In genomic region chr13:29362849-29363604, GRCh38 we compare ENCODE assay signal across 8 cellular contexts.
DNase-seq lines count a peak whose midpoint lies in the region; ATAC-seq and TF ChIP-seq lines count a peak whose summit lies in the region.

No MANE protein-coding gene starts in this region.

- H3K9me1 ChIP-seq in IMR-90 (ENCODE audit: insufficient read depth, low read length): no peaks in the 10 kb centered on the region

- no CpG with 5 or more reads among the region's 6 CpGs for WGBS in IMR-90 (ENCODE audit: extremely low coverage in 2 of 2, insufficient read length in 1 of 2), 2 experiments
- 3 to 4% methylated on average over 6 of the region's 6 CpGs for WGBS in body of pancreas, 2 donors
- WGBS in iPS DF 6.9 (ENCODE audit: insufficient coverage, insufficient read length): no CpG with 5 or more reads among the region's 6 CpGs

- H4K5ac ChIP-seq in IMR-90 (ENCODE audit: low read depth, low read length): no peak overlapping the region

- no peak overlapping the region for H4K8ac ChIP-seq in IMR-90 (ENCODE audit: low read depth in 2 of 2, low read length in 2 of 2)

- no peak overlapping the region for H2BK5ac ChIP-seq in IMR-90 (ENCODE audit: low read depth, low read length, poor library complexity, severe bottlenecking)

- no peak overlapping the region for H4K91ac ChIP-seq in IMR-90 (ENCODE audit: insufficient read depth, low read depth, low read length)

- H2BK120ac ChIP-seq in IMR-90 (ENCODE audit: low read depth, low read length): no peak overlapping the region

- no peaks in the 10 kb centered on the region for H3K79me1 ChIP-seq in IMR-90 (ENCODE audit: low read depth in 1 of 2, low read length in 2 of 2)

- peak; percentile 58 for TF ChIP-seq RAD21 in IMR-90 (IDR thresholded peaks at IDR 0.05; ENCODE audit: low read length)

- H3K9ac ChIP-seq in IMR-90 (ENCODE audit: low read depth, low read length): no peak overlapping the region

- CTCF ChIA-PET in IMR-90 (lab: Yijun Ruan, JAX): interaction anchor here (1.2 kb wide), 1 partner anchor 11 kb away, joined by 3 read pairs; no protein-coding TSS in a partner anchor

- no peaks in the 10 kb centered on the region for H3K36me3 ChIP-seq in IMR-90 (ENCODE audit: control insufficient read depth, insufficient read depth, low read length)
- H3K36me3 ChIP-seq in RWPE2 (ENCODE audit: low read depth): no peaks in the 10 kb centered on the region
- H3K36me3 ChIP-seq in body of pancreas (replicated peaks in 1 of 2; ENCODE audit: insufficient read depth in 1 of 2, low read depth in 2 of 2): no peaks in the 10 kb centered on the region
- H3K36me3 ChIP-seq in iPS DF 6.9 (ENCODE audit: control insufficient read depth, insufficient read depth, low read length): no peaks in the 10 kb centered on the region

- no peak overlapping the region for H2BK20ac ChIP-seq in IMR-90 (ENCODE audit: low read depth, low read length)

- no TSS peak for BruUV-seq in IMR-90 (replicated peaks; lab: Mats Ljungman, UMichigan)

- H4K20me1 ChIP-seq in IMR-90 (ENCODE audit: insufficient read depth, low read length): no peaks in the 10 kb centered on the region

- H3K4me1 ChIP-seq in IMR-90 (ENCODE audit: control insufficient read depth, insufficient read depth, low read length) (no peaks in the 10 kb centered on the region), RWPE2 (ENCODE audit: insufficient read depth, poor library complexity, severe bottlenecking) (no peaks in the 10 kb centered on the region), body of pancreas (no peaks in the 10 kb centered on the region), iPS DF 6.9 (ENCODE audit: control insufficient read depth, insufficient read depth, low read length) (no peaks in the 10 kb centered on the region)

- no peak overlapping the region for H2AK5ac ChIP-seq in IMR-90 (ENCODE audit: low read depth, low read length)

- ATAC-seq in GM21423 (IDR thresholded peaks at IDR 0.05; ENCODE audit: unreplicated experiment): peak; percentile 72
- peak; percentile 99 for ATAC-seq in IMR-90 (ENCODE audit: low read depth)
- peak; percentile 79 for ATAC-seq in RWPE2 (ENCODE audit: low read depth)
- peak; percentile 68 for ATAC-seq in body of pancreas
- no peak for ATAC-seq in GM21825 (IDR thresholded peaks at IDR 0.05; ENCODE audit: unreplicated experiment)

- peak; percentile 73 for TF ChIP-seq CTCF in IMR-90 (conservative IDR thresholded peaks at IDR 0.05; ENCODE audit: low read depth, low read length)
- TF ChIP-seq CTCF in RWPE2 (IDR thresholded peaks at IDR 0.05; ENCODE audit: poor library complexity, severe bottlenecking): peak; percentile 81
- peak; percentile 57 to 88 (median 81) for TF ChIP-seq CTCF in body of pancreas (IDR thresholded peaks at IDR 0.05)

- H3K14ac ChIP-seq in IMR-90 (replicated peaks; ENCODE audit: low read depth, low read length): no peak overlapping the region

- no peak overlapping the region for H3K56ac ChIP-seq in IMR-90 (ENCODE audit: extremely low read depth, insufficient read depth, low read length)

- no peak overlapping the region for H3K27ac ChIP-seq in IMR-90 (ENCODE audit: insufficient read depth, low read length)
- no peak overlapping the region for H3K27ac ChIP-seq in RWPE2 (ENCODE audit: poor library complexity, severe bottlenecking)
- H3K27ac ChIP-seq in body of pancreas: no peak overlapping the region
- no peak overlapping the region for H3K27ac ChIP-seq in iPS DF 6.9 (ENCODE audit: low read length)

- DNase-seq in ELF-1 (ENCODE audit: low read depth, low spot score) (peak; percentile 58), IMR-90 (peak; percentile 44), RWPE2 (ENCODE audit: low spot score) (no peak), body of pancreas (peak; percentile 38 to 52 (median 47)), iPS DF 6.9 (ENCODE audit: low read depth, low spot score) (peak; percentile 41)
- DNase-seq in stimulated activated CD4-positive, alpha-beta T cell treated with anti-CD3 and anti-CD28 coated beads, Interleukin-15, amount 100 ng/mL, for 24 hours: peak; percentile 48

- H3K27me3 ChIP-seq in IMR-90 (ENCODE audit: control insufficient read depth, insufficient read depth, low read length) (peaks cover under 1% of the 10 kb centered on the region; the same call in 1 of the 2 replicates), RWPE2 (ENCODE audit: insufficient read depth, poor library complexity, severe bottlenecking) (no peaks in the 10 kb centered on the region), body of pancreas (no peaks in the 10 kb centered on the region), iPS DF 6.9 (ENCODE audit: control insufficient read depth, insufficient read depth, low read length) (no peaks in the 10 kb centered on the region)

- H3K4me2 ChIP-seq in IMR-90 (ENCODE audit: low read depth, low read length): 0 out of 2 replicates have a peak overlapping the region, but pooled peaks have one; percentile 31

- dilution Hi-C loops in IMR-90 (cut with HindIII; ENCODE audit: low sequenced_read_pairs, unreplicated experiment): no loop called here

- intact Hi-C loops in IMR-90 (cut with micrococcal nuclease): loop anchor here (2.0 to 10.0 kb wide), 2 partner anchors 544 to 1528 kb away; no protein-coding TSS in a partner anchor
- intact Hi-C loops in body of pancreas (cut with DNase I): no loop called here

- H2BK15ac ChIP-seq in IMR-90 (ENCODE audit: low read depth, low read length): no peak overlapping the region

- no peak overlapping the region for H3K23ac ChIP-seq in IMR-90 (ENCODE audit: low read depth, low read length)

- H2AK9ac ChIP-seq in IMR-90 (replicated peaks; ENCODE audit: low read depth, low read length, poor library complexity): peak overlapping the region; percentile 15

- in situ Hi-C loops in IMR-90 (cut with MboI; ENCODE audit: low sequenced_read_pairs): loop anchor here (25.0 kb wide), 1 partner anchor 551 kb away; the partner anchor contains the start of gene MTUS2

- TF ChIP-seq POLR2A in IMR-90 (IDR thresholded peaks at IDR 0.05; ENCODE audit: low read depth, low read length): no peak
- TF ChIP-seq POLR2A in body of pancreas (IDR thresholded peaks at IDR 0.05): no peak

- no peak overlapping the region for H3K4ac ChIP-seq in IMR-90 (ENCODE audit: low read depth, low read length)

- POLR2A ChIA-PET in IMR-90 (lab: Charles Lee; ENCODE audit: unreplicated experiment): no interaction called here

- peak overlapping the region; percentile 85 for H2AFZ ChIP-seq in IMR-90 (replicated peaks; ENCODE audit: low read length, poor library complexity)

- H3K9me3 ChIP-seq in IMR-90 (ENCODE audit: control insufficient read depth, insufficient read depth, low read length) (no peaks in the 10 kb centered on the region), RWPE2 (ENCODE audit: severe bottlenecking) (no peaks in the 10 kb centered on the region), body of pancreas (no peaks in the 10 kb centered on the region), iPS DF 6.9 (ENCODE audit: control insufficient read depth, insufficient read depth, low read length) (no peaks in the 10 kb centered on the region; the same call in 1 of the 2 replicates)

- H3K4me3 ChIP-seq in IMR-90 (ENCODE audit: insufficient read depth, low read depth, low read length): no peak overlapping the region
- H3K4me3 ChIP-seq in RWPE2 (ENCODE audit: severe bottlenecking): no peak overlapping the region
- H3K4me3 ChIP-seq in body of pancreas: no peak overlapping the region
- H3K4me3 ChIP-seq in iPS DF 6.9 (ENCODE audit: low read length): no peak overlapping the region

- no peak overlapping the region for H3K18ac ChIP-seq in IMR-90 (ENCODE audit: low read depth, low read length)

TF ChIP-seq in IMR-90, 13 proteins besides CTCF, POLR2A, EP300 and RAD21:
- TF ChIP-seq SMC3 (IDR thresholded peaks at IDR 0.05; ENCODE audit: low read depth, low read length): peak; percentile 43
- TF ChIP-seq MXI1 (IDR thresholded peaks at IDR 0.05; ENCODE audit: borderline replicate concordance, low read depth, low read length): no peak
